Comparison of ENCODE assay signal across 21 cellular contexts in genomic region chr2:154370873-154371272, GRCh38.
"Had no signal": no experiment of that assay in that cellular context is flagged by ENCODE, and none has a peak within 500 bp of the region (broad histone marks: within the 10 kb centered on the region; RNA-seq: fewer than 3 reads in every experiment).

No MANE protein-coding gene starts in this region.

- ATAC-seq: esophagus mucosa; lower lobe of right lung; natural killer cell treated with Interleukin-12 subunit alpha and Interleukin-12 subunit beta and Interleukin-15 and Interleukin-18, amount 100 ng/mL, for 72 hours; pancreas; right cardiac atrium had no signal

- H3K36me3 Mint-ChIP-seq: immature natural killer cell, memory B cell had no signal

- DNase-seq: cortex of kidney; dorsolateral prefrontal cortex; effector CD8-positive, alpha-beta T cell; immature natural killer cell; left ventricle myocardium inferior; lower lobe of right lung; midbrain; occipital lobe; pancreas; right cardiac atrium; small intestine; stimulated activated CD4-positive, alpha-beta T cell treated with anti-CD3 and anti-CD28 coated beads, Interleukin-12 subunit alpha, Interleukin-12 subunit beta, amount 100 ng/mL, for 4 hours; stimulated activated naive CD4-positive, alpha-beta T cell; stomach; substantia nigra; transverse colon had no signal

- H3K4me3 Mint-ChIP-seq: immature natural killer cell; memory B cell; natural killer cell treated with Interleukin-12 subunit alpha and Interleukin-12 subunit beta and Interleukin-15 and Interleukin-18, amount 100 ng/mL, for 72 hours had no signal

- H3K4me1 Mint-ChIP-seq: immature natural killer cell, memory B cell had no signal

- H3K4me1 ChIP-seq: left ventricle myocardium inferior, lower lobe of right lung, pancreas, transverse colon had no signal

- H3K27ac ChIP-seq: dorsolateral prefrontal cortex, left ventricle myocardium inferior, lower lobe of right lung, pancreas, stomach, thoracic aorta, transverse colon had no signal

- H3K36me3 ChIP-seq: left ventricle myocardium inferior, lower lobe of right lung, pancreas, stomach, thoracic aorta, transverse colon had no signal

- H3K27me3 ChIP-seq: dorsolateral prefrontal cortex, pancreas, stomach, transverse colon had no signal

- H3K27me3 Mint-ChIP-seq: memory B cell; natural killer cell treated with Interleukin-12 subunit alpha and Interleukin-12 subunit beta and Interleukin-15 and Interleukin-18, amount 100 ng/mL, for 72 hours; progenitor cell of endocrine pancreas had no signal

- H3K27ac Mint-ChIP-seq: immature natural killer cell; memory B cell; natural killer cell treated with Interleukin-12 subunit alpha and Interleukin-12 subunit beta and Interleukin-15 and Interleukin-18, amount 100 ng/mL, for 72 hours; progenitor cell of endocrine pancreas had no signal

- H3K4me3 ChIP-seq: dorsolateral prefrontal cortex, left ventricle myocardium inferior, lower lobe of right lung, pancreas, stomach, thoracic aorta, transverse colon had no signal

- H3K9me3 ChIP-seq: left ventricle myocardium inferior, lower lobe of right lung, pancreas, stomach, thoracic aorta, transverse colon had no signal
